1 cellular context compared by ENCODE assay signal in genomic region chr4:154626793-154627484, GRCh38.
TF ChIP-seq lines count a peak whose summit lies in the region.

No MANE protein-coding gene starts in this region.

TF ChIP-seq in K562, 482 proteins besides CTCF, POLR2A, EP300 and RAD21 (continued from another document and continues in another):
- TF ChIP-seq ZNF592 (IDR thresholded peaks at IDR 0.05) (peak; percentile 34; the same call in 1 of the 2 replicates), KLF16 (IDR thresholded peaks at IDR 0.05) (0 out of 2 replicates have a peak, but pooled peaks have one; percentile 24), MGA (IDR thresholded peaks at IDR 0.05) (peak; percentile 97), MAX (CRISPR knock-in tag; IDR thresholded peaks at IDR 0.05) (0 out of 2 replicates have a peak, but pooled peaks have one; percentile 34), YY1 (IDR thresholded peaks at IDR 0.05; ENCODE audit: borderline replicate concordance in 1 of 3, control insufficient read depth in 1 of 3, extremely low read depth in 1 of 3, insufficient read depth in 3 of 3, insufficient read length in 1 of 3, insufficient replicate concordance in 2 of 3, low read depth in 1 of 3, low read length in 2 of 3) (peak in 2 of 3 experiments; percentile 14 to 30), ATF3 (IDR thresholded peaks at IDR 0.05) (no peak), ATF3 (CRISPR knock-in tag; conservative IDR thresholded peaks at IDR 0.05) (no peak), CREB5 (CRISPR knock-in tag; IDR thresholded peaks at IDR 0.05) (no peak), TRIM24 (IDR thresholded peaks at IDR 0.05) (no peak), NRF1 (conservative IDR thresholded peaks at IDR 0.05 in 1 of 2, IDR thresholded peaks at IDR 0.05 in 1 of 2) (peak in 1 of 2 experiments; percentile 22; a peak in 1 of 4 replicates), U2AF1 (optimal IDR thresholded peaks at IDR 0.05; ENCODE audit: low read depth, low read length) (no peak), ZNF146 (CRISPR knock-in tag; IDR thresholded peaks at IDR 0.05; ENCODE audit: unreplicated experiment) (no peak), MYC (IDR thresholded peaks at IDR 0.05; ENCODE audit: low read depth, low read length) (peak; percentile 33; the same call in 1 of the 2 replicates), MYC (CRISPR knock-in tag; IDR thresholded peaks at IDR 0.05; ENCODE audit: borderline replicate concordance, low read depth) (no peak), CXXC5 (CRISPR knock-in tag; IDR thresholded peaks at IDR 0.05) (peak; percentile 59), THRB (CRISPR knock-in tag; conservative IDR thresholded peaks at IDR 0.05) (no peak), VEZF1 (CRISPR knock-in tag; IDR thresholded peaks at IDR 0.05) (peak; percentile 56), ZNF764 (CRISPR knock-in tag; IDR thresholded peaks at IDR 0.05; ENCODE audit: low read depth) (no peak), NCOR1 (IDR thresholded peaks at IDR 0.05) (no peak), CREB3L1 (IDR thresholded peaks at IDR 0.05; ENCODE audit: borderline replicate concordance, low read depth) (peak; percentile 56; the same call in 1 of the 2 replicates), SAP30 (IDR thresholded peaks at IDR 0.05; ENCODE audit: borderline replicate concordance, insufficient read depth, low read depth, low read length, poor library complexity, severe bottlenecking) (no peak), ZNF830 (CRISPR knock-in tag; IDR thresholded peaks at IDR 0.05) (no peak), ZNF197 (CRISPR knock-in tag; IDR thresholded peaks at IDR 0.05; ENCODE audit: low read depth) (no peak), MAZ (CRISPR knock-in tag; conservative IDR thresholded peaks at IDR 0.05 in 1 of 2, IDR thresholded peaks at IDR 0.05 in 1 of 2) (peak in 1 of 2 experiments; percentile 93; a peak in 2 of 4 replicates), CBX3 (IDR thresholded peaks at IDR 0.05; ENCODE audit: borderline replicate concordance in 1 of 2, low read length in 2 of 2) (peak in 1 of 2 experiments; percentile 79; a peak in 1 of 3 replicates), EZH2 (IDR thresholded peaks at IDR 0.05; ENCODE audit: borderline replicate concordance, low read depth, low read length) (no peak), CHD2 (IDR thresholded peaks at IDR 0.05; ENCODE audit: low read depth, low read length) (peak; percentile 47; the same call in 1 of the 2 replicates), LCOR (CRISPR knock-in tag; IDR thresholded peaks at IDR 0.05) (0 out of 2 replicates have a peak, but pooled peaks have one; percentile 30), ZBTB17 (CRISPR knock-in tag; IDR thresholded peaks at IDR 0.05) (no peak), SETDB1 (IDR thresholded peaks at IDR 0.05; ENCODE audit: low read length) (no peak), SMARCC2 (IDR thresholded peaks at IDR 0.05; ENCODE audit: low read depth) (no peak), RBM17 (IDR thresholded peaks at IDR 0.05; ENCODE audit: borderline replicate concordance, low read depth, low read length) (no peak), POLR2G (IDR thresholded peaks at IDR 0.05; ENCODE audit: low read depth, low read length) (peak; percentile 46; the same call in 1 of the 2 replicates), RBFOX2 (IDR thresholded peaks at IDR 0.05; ENCODE audit: low read depth, low read length) (peak; percentile 37; the same call in 1 of the 2 replicates), ZNF589 (CRISPR knock-in tag; IDR thresholded peaks at IDR 0.05; ENCODE audit: low read depth) (0 out of 2 replicates have a peak, but pooled peaks have one; percentile 31)
